ENCODE assay signal across 8 cellular contexts in the genomic region with DNA sequence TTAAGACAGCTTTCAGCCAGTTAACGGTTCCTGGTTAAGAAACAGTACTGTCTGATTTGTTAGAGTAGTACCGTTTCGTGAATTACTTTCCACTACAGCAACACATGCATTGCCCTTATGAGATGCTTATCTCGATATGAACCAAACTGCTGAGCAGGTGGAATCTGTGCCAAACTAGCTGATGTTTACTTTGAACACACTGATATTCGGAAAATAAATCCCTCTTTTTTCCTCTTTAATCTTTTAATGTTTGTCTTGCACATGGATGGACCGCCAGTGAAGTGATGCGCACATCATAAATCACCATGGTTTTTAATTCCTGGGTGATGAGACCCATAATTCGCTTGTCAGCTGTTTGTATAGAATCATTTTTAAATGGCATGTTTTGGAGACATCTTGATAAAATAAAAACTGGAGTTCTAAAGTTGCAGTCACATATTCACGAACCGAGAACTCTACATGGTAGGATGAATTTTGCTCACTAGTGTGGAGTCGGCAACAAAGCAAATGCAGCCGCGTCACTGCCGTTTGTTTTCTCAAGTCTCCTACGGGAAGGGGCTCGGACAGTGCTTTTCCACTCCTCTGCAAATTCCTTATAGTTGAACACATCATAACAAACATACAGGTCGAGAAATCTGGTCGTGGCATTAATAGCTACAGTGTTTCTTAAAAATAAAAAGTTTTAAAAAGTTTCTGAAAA. TPM values are rescaled to one million over a fixed set of nuclear protein-coding genes. Genes with fewer than 3 reads are reported as not detected.
A peak's percentile ranks its signal among the peaks of the same experiment; 100 is the strongest.
DNase-seq lines count a peak whose midpoint lies in the region; ATAC-seq and TF ChIP-seq lines count a peak whose summit lies in the region.

No MANE protein-coding gene starts in this region.

- no peaks in the 10 kb centered on the region for H4K20me1 ChIP-seq in fibroblast of lung (ENCODE audit: control insufficient read depth, extremely low read depth, insufficient read depth, low read length)

- H3K27ac ChIP-seq in heart right ventricle (peak overlapping the region in 9 of 10 donors; percentile 68 to 89 (median 80)), fibroblast of lung (ENCODE audit: insufficient read depth, low read length) (no peak overlapping the region), thoracic aorta (no peak overlapping the region), ascending aorta (no peak overlapping the region), prostate gland (no peak overlapping the region)

- no peak for TF ChIP-seq POLR2A in prostate gland (IDR thresholded peaks at IDR 0.05)

- no peaks in the 10 kb centered on the region for H3K9me3 ChIP-seq in heart right ventricle
- no peaks in the 10 kb centered on the region for H3K9me3 ChIP-seq in fibroblast of lung (ENCODE audit: control insufficient read depth, insufficient read depth, low read depth, low read length)
- no peaks in the 10 kb centered on the region for H3K9me3 ChIP-seq in thoracic aorta
- H3K9me3 ChIP-seq in ascending aorta, result no peaks in the 10 kb centered on the region
- no peaks in the 10 kb centered on the region for H3K9me3 ChIP-seq in prostate gland

- TF ChIP-seq CTCF in heart right ventricle (IDR thresholded peaks at IDR 0.05) (no peak), fibroblast of lung (conservative IDR thresholded peaks at IDR 0.05 in 1 of 2, IDR thresholded peaks at IDR 0.05 in 1 of 2; ENCODE audit: low read depth in 1 of 2, low read length in 2 of 2) (no peak), thoracic aorta (IDR thresholded peaks at IDR 0.05) (no peak), ascending aorta (IDR thresholded peaks at IDR 0.05) (no peak), prostate gland (IDR thresholded peaks at IDR 0.05) (no peak)

- no peak for ATAC-seq in heart right ventricle
- no peak for ATAC-seq in Right ventricle myocardium inferior
- ATAC-seq in thoracic aorta (ENCODE audit: insufficient number of reproducible peaks, low FRiP score, low read depth), result no peak
- ATAC-seq in HG02798 (IDR thresholded peaks at IDR 0.05; ENCODE audit: poor library complexity, unreplicated experiment), result no peak

- H3K4me2 ChIP-seq in fibroblast of lung (ENCODE audit: extremely low read depth, insufficient read depth, low read length), result peak overlapping the region; percentile 72

- 20 to 22% methylated on average over 18 of the region's 18 CpGs for whole genome bisulfite sequencing in heart right ventricle, 2 donors
- 20% methylated on average over 18 of the region's 18 CpGs for WGBS in prostate gland

- peaks cover 0 to 23% (median 12%) of the 10 kb centered on the region in 9 donors for H3K4me1 ChIP-seq in heart right ventricle
- H3K4me1 ChIP-seq in fibroblast of lung (ENCODE audit: control insufficient read depth, extremely low read depth, insufficient read depth, low read length), result no peaks in the 10 kb centered on the region
- H3K4me1 ChIP-seq in thoracic aorta (ENCODE audit: control insufficient read depth in 1 of 2, low read depth in 2 of 2), result peaks cover 8 to 16% of the 10 kb centered on the region in 2 donors
- peaks cover 3 to 4% of the 10 kb centered on the region in 2 donors for H3K4me1 ChIP-seq in ascending aorta
- no peaks in the 10 kb centered on the region for H3K4me1 ChIP-seq in prostate gland (replicated peaks)

- H3K27me3 ChIP-seq in heart right ventricle, result peaks cover 0 to 94% (median 85%) of the 10 kb centered on the region in 7 donors
- H3K27me3 ChIP-seq in fibroblast of lung (ENCODE audit: control insufficient read depth, insufficient read depth, low read length), result peaks cover 8% of the 10 kb centered on the region
- H3K27me3 ChIP-seq in thoracic aorta (replicated peaks; ENCODE audit: insufficient read depth), result peaks cover 36% of the 10 kb centered on the region
- peaks cover 33% of the 10 kb centered on the region for H3K27me3 ChIP-seq in ascending aorta
- peaks cover 10% of the 10 kb centered on the region for H3K27me3 ChIP-seq in prostate gland (replicated peaks; ENCODE audit: insufficient read depth)

- DNase-seq in heart right ventricle (no peak), Right ventricle myocardium inferior (ENCODE audit: missing footprints) (no peak), SK-MEL-5 (ENCODE audit: low read depth, low spot score) (peak; percentile 41), fibroblast of lung (ENCODE audit: low read depth in 2 of 2) (peak; percentile 38 to 53), thoracic aorta (ENCODE audit: low spot score) (no peak), ascending aorta (ENCODE audit: low spot score in 2 of 2) (no peak), prostate gland (ENCODE audit: low spot score) (no peak)

- in situ Hi-C loops in SK-MEL-5 (cut with HindIII; ENCODE audit: low pct_unique_long_range_greater_than_20kb, low sequenced_read_pairs), result no loop called here

- no peak overlapping the region for H3K9ac ChIP-seq in fibroblast of lung (ENCODE audit: insufficient read depth, low read length)

- intact Hi-C loops in heart right ventricle (cut with DNase I) (loop anchor here (1.0 to 10.0 kb wide), 10 partner anchors 19 to 175 kb away; no protein-coding TSS in a partner anchor), Right ventricle myocardium inferior (cut with DNase I) (loop anchor here (1.0 to 5.0 kb wide), 4 partner anchors 18 to 177 kb away; no protein-coding TSS in a partner anchor), ascending aorta (cut with DNase I) (loop anchor here (2.0 kb wide), 1 partner anchor 33 kb away; no protein-coding TSS in a partner anchor), prostate gland (cut with DNase I) (loop anchor here (5.0 to 10.0 kb wide), 2 partner anchors 32 to 175 kb away; no protein-coding TSS in a partner anchor)

- H3K79me2 ChIP-seq in fibroblast of lung (ENCODE audit: control insufficient read depth, insufficient read depth, low read length), result no peaks in the 10 kb centered on the region

- H3K36me3 ChIP-seq in heart right ventricle (no peaks in the 10 kb centered on the region), fibroblast of lung (ENCODE audit: control insufficient read depth, insufficient read depth, low read length) (no peaks in the 10 kb centered on the region), thoracic aorta (no peaks in the 10 kb centered on the region), ascending aorta (no peaks in the 10 kb centered on the region), prostate gland (no peaks in the 10 kb centered on the region)

- peak overlapping the region in 9 of 10 donors; percentile 49 to 66 (median 63) for H3K4me3 ChIP-seq in heart right ventricle
- peak overlapping the region; percentile 28 to 59 (median 46) for H3K4me3 ChIP-seq in fibroblast of lung (replicated peaks in 1 of 4; ENCODE audit: control extremely low read depth in 1 of 4, insufficient read depth in 1 of 4, low read depth in 3 of 4, low read length in 4 of 4)
- peak overlapping the region; percentile 64 for H3K4me3 ChIP-seq in thoracic aorta
- peak overlapping the region in 1 of 2 donors; percentile 63 for H3K4me3 ChIP-seq in ascending aorta
- H3K4me3 ChIP-seq in prostate gland, result no peak overlapping the region

- peak overlapping the region; percentile 6 for H2AFZ ChIP-seq in fibroblast of lung (ENCODE audit: low read length)

RNA-seq across cellular contexts. Expression of a gene that starts 1.1 kb away (rescaled TPM):
- total RNA-seq in heart right ventricle, result 10 to 100 TPM; 14.2 to 30.1 (median 19.4) TPM
- polyA plus RNA-seq in heart right ventricle, result 1 to 10 TPM; 4.0 to 4.3 TPM
- total RNA-seq in Right ventricle myocardium inferior, result 17.9 TPM
- 16.0 and 16.2 TPM in 2 replicates for total RNA-seq in SK-MEL-5 (2014; rRNA removed; shearing (Covaris generic))
- 10.9 and 14.4 TPM in 2 replicates for polyA plus RNA-seq in SK-MEL-5 (2015; cell fraction: cytosol; rRNA removed)
- polyA plus RNA-seq in SK-MEL-5 (2015; cell fraction: nucleus; rRNA removed), result 3.8 and 4.5 TPM in 2 replicates
- 0.26 and 0.33 TPM in 2 replicates for total RNA-seq in fibroblast of lung
- 0.44 and 1.1 TPM in 2 replicates for polyA plus RNA-seq in fibroblast of lung
- polyA plus RNA-seq in fibroblast of lung (2012), result 1.1 and 1.4 TPM in 2 replicates
- 0.52 and 0.59 TPM in 2 replicates for polyA minus RNA-seq in fibroblast of lung (ENCODE audit: low replicate concordance)
- under 1 TPM in 1 of 2 donors, not detected in 1; under 0.01 TPM for total RNA-seq in thoracic aorta
- not detected for total RNA-seq in ascending aorta
- total RNA-seq in prostate gland, result 1 to 10 TPM in 1 of 2 donors, under 1 TPM in 1; 0.59 to 5.2 TPM

RNA-seq across cellular contexts. Expression of a gene that starts 32.9 kb away (rescaled TPM):
- total RNA-seq in heart right ventricle (under 1 TPM in 9 of 10 donors, not detected in 1; 0.09 to 0.44 (median 0.21) TPM), Right ventricle myocardium inferior (0.46 TPM), fibroblast of lung (under 0.01 TPM in 1 of 2 replicates, not detected in the other), thoracic aorta (1 to 10 TPM in 1 of 2 donors, under 1 TPM in 1; 0.27 to 1.1 TPM), ascending aorta (0.21 TPM), prostate gland (1 to 10 TPM; 1.5 to 3.8 TPM)
- polyA plus RNA-seq in heart right ventricle (under 1 TPM; 0.29 to 0.90 TPM), fibroblast of lung (0.09 and 0.27 TPM in 2 replicates)
- total RNA-seq in SK-MEL-5 (2014; rRNA removed; shearing (Covaris generic)), result not detected in 2 replicates
- 0.37 TPM in 1 of 2 replicates, not detected in the other for polyA plus RNA-seq in SK-MEL-5 (2015; cell fraction: cytosol; rRNA removed)
- polyA plus RNA-seq in SK-MEL-5 (2015; cell fraction: nucleus; rRNA removed), result not detected in 2 replicates
- 0.16 TPM in 1 of 2 replicates, not detected in the other for polyA plus RNA-seq in fibroblast of lung (2012)
- not detected in 2 replicates for polyA minus RNA-seq in fibroblast of lung (ENCODE audit: low replicate concordance)

Comparison
In these comparisons a context has a peak if more than half of its experiments do, and no peak if none do; other contexts are left out.
1. DNase-seq: peak in SK-MEL-5 (single experiment) and fibroblast of lung (2 of 2); none in heart right ventricle (0 of 2), Right ventricle myocardium inferior (single experiment), thoracic aorta (single experiment), ascending aorta (0 of 2) and prostate gland (single experiment).
2. H3K27ac ChIP-seq: peak in heart right ventricle (9 of 10); none in fibroblast of lung (single experiment), thoracic aorta (0 of 2), ascending aorta (0 of 2) and prostate gland (0 of 2).
3. H3K4me3 ChIP-seq: peak in heart right ventricle (9 of 10), fibroblast of lung (4 of 4) and thoracic aorta (single experiment); none in prostate gland (0 of 2).